ENCODE assay signal across 23 cellular contexts in the genomic region with DNA sequence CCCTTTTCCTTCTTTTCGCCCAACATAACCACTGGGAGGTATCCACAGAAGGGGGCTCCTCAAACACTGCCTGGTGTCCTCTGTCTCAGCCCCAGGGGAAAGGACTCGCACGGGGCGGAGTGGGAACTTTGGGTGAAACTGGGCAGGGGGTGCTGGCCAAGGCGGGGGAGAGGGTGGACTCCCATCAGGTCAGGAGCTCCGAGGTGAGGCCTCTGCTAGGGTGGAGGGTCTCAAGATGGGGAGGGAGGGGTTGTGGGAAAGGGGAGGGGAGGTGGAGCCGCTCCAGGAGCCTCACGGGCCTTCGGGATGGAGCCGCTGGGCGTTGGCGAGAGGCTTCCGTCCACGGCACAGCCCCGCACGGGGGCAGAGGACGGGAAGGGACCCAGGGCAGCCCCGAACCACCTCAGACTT. TPM values are rescaled to one million over a fixed set of nuclear protein-coding genes. Genes with fewer than 3 reads are reported as not detected.
DNase-seq lines count a peak whose midpoint lies in the region; ATAC-seq, FAIRE-seq and TF ChIP-seq lines count a peak whose summit lies in the region.
"Had no signal": no experiment of that assay in that cellular context is flagged by ENCODE, and none has a peak within 500 bp of the region (broad histone marks: within the 10 kb centered on the region; RNA-seq: fewer than 3 reads in every experiment).

No MANE protein-coding gene starts in this region.

- peak overlapping the region; percentile 97 to 100 for H2BK12ac ChIP-seq in mesenchymal stem cell (ENCODE audit: low read length in 2 of 2)

- H3K4me3 ChIP-seq in K562, result no peak overlapping the region
- no peak overlapping the region for H3K4me3 ChIP-seq in mesenchymal stem cell (ENCODE audit: insufficient read depth in 1 of 2, low read depth in 1 of 2, low read length in 2 of 2)
- H3K4me3 ChIP-seq in thyroid gland (replicated peaks in 1 of 3), result no peak overlapping the region
- H3K4me3 ChIP-seq: lung, MG63, SJCRH30, upper lobe of left lung had no signal

- H4K8ac ChIP-seq in mesenchymal stem cell (ENCODE audit: low read length), result peak overlapping the region; percentile 83

- peaks cover 3% of the 10 kb centered on the region for H3K27me3 Mint-ChIP-seq in activated naive CD8-positive, alpha-beta T cell treated with anti-CD3 and anti-CD28 coated beads, Interleukin-2, amount 10 ng/mL, durations not matched to agents 7 days and 5 days
- H3K27me3 Mint-ChIP-seq in activated naive CD8-positive, alpha-beta T cell treated with anti-CD3 and anti-CD28 coated beads for 36 hours, result no peaks in the 10 kb centered on the region
- H3K27me3 Mint-ChIP-seq: activated CD8-positive, alpha-beta memory T cell treated with anti-CD3 and anti-CD28 coated beads, Interleukin-2, amount 10 ng/mL, durations not matched to agents 7 days and 5 days had no signal

- H3K9me1 ChIP-seq in K562 (ENCODE audit: control insufficient read depth, insufficient read depth, low read length), result no peaks in the 10 kb centered on the region

- no TSS peak for BruUV-seq in K562 (replicated peaks; lab: Mats Ljungman, UMichigan)

- CTCF ChIA-PET in K562 (lab: Yijun Ruan, JAX; ENCODE audit: low intra/inter-chr PET ratio), result no interaction called here

- no peak overlapping the region for H3K23ac ChIP-seq in mesenchymal stem cell (ENCODE audit: low read length in 2 of 2)

- H3K4me1 ChIP-seq in K562 (replicated peaks in 1 of 2; ENCODE audit: control insufficient read depth in 2 of 2, insufficient read depth in 2 of 2, low read length in 2 of 2), result peaks cover 0 to 37% of the 10 kb centered on the region in 2 experiments; a peak in 1 of 5 replicates
- H3K4me1 ChIP-seq in mesenchymal stem cell (ENCODE audit: control insufficient read depth, insufficient read depth, low read depth, low read length), result peaks cover 74% of the 10 kb centered on the region
- H3K4me1 ChIP-seq in thyroid gland, result peaks cover 22 to 48% of the 10 kb centered on the region in 2 donors

- H3K9ac ChIP-seq in K562 (ENCODE audit: insufficient read depth in 1 of 2, low read depth in 2 of 2, low read length in 2 of 2) (no peak overlapping the region), mesenchymal stem cell (ENCODE audit: low read length) (no peak overlapping the region)

- peak overlapping the region; percentile 95 for H2BK120ac ChIP-seq in mesenchymal stem cell (ENCODE audit: low read depth, low read length)

- FAIRE-seq in K562 (lab: Jason Lieb, UNC), result no peak
- FAIRE-seq: A204.1, GM19239 had no signal

- H3K27me3 ChIP-seq in K562 (ENCODE audit: control insufficient read depth in 2 of 2, insufficient read depth in 2 of 2, low read length in 2 of 2) (peaks cover 67 to 81% of the 10 kb centered on the region in 2 experiments), mesenchymal stem cell (ENCODE audit: control insufficient read depth in 1 of 2, insufficient read depth in 1 of 2, low read length in 2 of 2) (peaks cover 0 to 14% of the 10 kb centered on the region in 2 experiments), thyroid gland (no peaks in the 10 kb centered on the region)
- H3K27me3 ChIP-seq: MG63, SJCRH30, upper lobe of left lung had no signal

- H3K18ac ChIP-seq in mesenchymal stem cell (ENCODE audit: low read depth in 1 of 2, low read length in 2 of 2), result peak overlapping the region; percentile 60 to 97

- H3K79me2 ChIP-seq in K562 (ENCODE audit: control insufficient read depth, insufficient read depth, low read length), result no peaks in the 10 kb centered on the region

- peak overlapping the region; percentile 93 to 98 for H3K4ac ChIP-seq in mesenchymal stem cell (ENCODE audit: low read depth in 1 of 2, low read length in 2 of 2)

- intact Hi-C loops in K562 (cut with micrococcal nuclease), result no loop called here
- intact Hi-C loops in thyroid gland (cut with DNase I), result loop anchor here (10.0 kb wide), 1 partner anchor 94 kb away; no protein-coding TSS in a partner anchor

- H3K36me3 ChIP-seq in K562 (ENCODE audit: control insufficient read depth, insufficient read depth, low read length) (no peaks in the 10 kb centered on the region), mesenchymal stem cell (ENCODE audit: control insufficient read depth in 1 of 2, insufficient read depth in 2 of 2, low read depth in 1 of 2, low read length in 2 of 2) (peaks cover 0 to 10% of the 10 kb centered on the region in 2 experiments), thyroid gland (no peaks in the 10 kb centered on the region)
- H3K36me3 ChIP-seq: MG63, SJCRH30, upper lobe of left lung had no signal

- H3K36me3 Mint-ChIP-seq in activated naive CD8-positive, alpha-beta T cell treated with anti-CD3 and anti-CD28 coated beads, Interleukin-2, amount 10 ng/mL, durations not matched to agents 7 days and 5 days, result no peaks in the 10 kb centered on the region
- no peaks in the 10 kb centered on the region for H3K36me3 Mint-ChIP-seq in activated naive CD8-positive, alpha-beta T cell treated with anti-CD3 and anti-CD28 coated beads for 36 hours
- H3K36me3 Mint-ChIP-seq: activated CD8-positive, alpha-beta memory T cell treated with anti-CD3 and anti-CD28 coated beads, Interleukin-2, amount 10 ng/mL, durations not matched to agents 7 days and 5 days; CD4-positive, alpha-beta memory T cell; natural killer cell had no signal

- H3K4me2 ChIP-seq in K562 (ENCODE audit: insufficient read depth, low read length) (no peak overlapping the region), mesenchymal stem cell (ENCODE audit: low read length, poor library complexity, severe bottlenecking) (no peak overlapping the region)

- TF ChIP-seq POLR2A in K562 (conservative IDR thresholded peaks at IDR 0.05) (no peak), thyroid gland (IDR thresholded peaks at IDR 0.05) (no peak)

- peak overlapping the region; percentile 95 for H4K91ac ChIP-seq in mesenchymal stem cell (ENCODE audit: low read length)

- H3K9me3 Mint-ChIP-seq in activated naive CD8-positive, alpha-beta T cell treated with anti-CD3 and anti-CD28 coated beads, Interleukin-2, amount 10 ng/mL, durations not matched to agents 7 days and 5 days, result no peaks in the 10 kb centered on the region
- no peaks in the 10 kb centered on the region for H3K9me3 Mint-ChIP-seq in activated naive CD8-positive, alpha-beta T cell treated with anti-CD3 and anti-CD28 coated beads for 36 hours
- H3K9me3 Mint-ChIP-seq: CD4-positive, alpha-beta memory T cell; natural killer cell had no signal

- no peak for TF ChIP-seq EP300 in K562 (IDR thresholded peaks at IDR 0.05; ENCODE audit: low read length)

- H3K9me3 ChIP-seq in K562 (replicated peaks; ENCODE audit: control insufficient read depth, insufficient read depth, low read depth, low read length) (0 out of 2 replicates have a peak, but pooled peaks cover 2% of the 10 kb centered on the region), mesenchymal stem cell (ENCODE audit: control insufficient read depth, low read length) (no peaks in the 10 kb centered on the region), thyroid gland (no peaks in the 10 kb centered on the region)
- H3K9me3 ChIP-seq: MG63, SJCRH30, upper lobe of left lung had no signal

- no peak for ATAC-seq in activated naive CD8-positive, alpha-beta T cell treated with anti-CD3 and anti-CD28 coated beads, Interleukin-2, amount 10 ng/mL, durations not matched to agents 7 days and 5 days (ENCODE audit: low read depth)
- ATAC-seq in K562 (no peak), GM19035 (IDR thresholded peaks at IDR 0.05; ENCODE audit: unreplicated experiment) (no peak)
- ATAC-seq: activated CD8-positive, alpha-beta memory T cell treated with anti-CD3 and anti-CD28 coated beads, Interleukin-2, amount 10 ng/mL, durations not matched to agents 7 days and 5 days; natural killer cell had no signal

- DNase-seq in activated naive CD8-positive, alpha-beta T cell treated with anti-CD3 and anti-CD28 coated beads, Interleukin-2, amount 10 ng/mL, durations not matched to agents 7 days and 5 days, result peak; percentile 22
- no peak for DNase-seq in activated naive CD8-positive, alpha-beta T cell treated with anti-CD3 and anti-CD28 coated beads for 36 hours
- DNase-seq in K562 (ENCODE audit: extremely low read depth in 1 of 4, low spot score in 3 of 4), result no peak
- no peak for DNase-seq in mesenchymal stem cell
- no peak for DNase-seq in thyroid gland
- DNase-seq in NCI-H1105 (lab: John Stamatoyannopoulos, UW), result no peak
- no peak for DNase-seq in glomerular visceral epithelial cell (ENCODE audit: extremely low spot score)
- DNase-seq: activated CD4-positive, alpha-beta T cell treated with anti-CD3 and anti-CD28 coated beads for 1 hour; activated CD8-positive, alpha-beta memory T cell treated with anti-CD3 and anti-CD28 coated beads, Interleukin-2, amount 10 ng/mL, durations not matched to agents 7 days and 5 days; activated effector memory CD4-positive, alpha-beta T cell treated with Interleukin-2 at 50 U/mL for 16 hours; CD4-positive, alpha-beta memory T cell; foreskin melanocyte; natural killer cell; NCI-H187; NCI-H510A; stimulated activated naive CD4-positive, alpha-beta T cell treated with Interleukin-2 at 50 U/mL for 16 hours had no signal

- H4K20me1 ChIP-seq in K562 (replicated peaks; ENCODE audit: control insufficient read depth, insufficient read depth, low read length), result peaks cover 50% of the 10 kb centered on the region

- WGBS in K562 (ENCODE audit: insufficient coverage, low coverage, missing lambda C conversion rate), result 13% methylated on average over 16 of the region's 18 CpGs
- WGBS in mesenchymal stem cell, result 95% methylated on average over 18 of the region's 18 CpGs
- WGBS in thyroid gland, 2 donors, result 94 to 97% methylated on average over 18 of the region's 18 CpGs

- H3K4me1 Mint-ChIP-seq in activated naive CD8-positive, alpha-beta T cell treated with anti-CD3 and anti-CD28 coated beads, Interleukin-2, amount 10 ng/mL, durations not matched to agents 7 days and 5 days, result no peaks in the 10 kb centered on the region
- H3K4me1 Mint-ChIP-seq in activated naive CD8-positive, alpha-beta T cell treated with anti-CD3 and anti-CD28 coated beads for 36 hours, result peaks cover 1% of the 10 kb centered on the region
- H3K4me1 Mint-ChIP-seq: activated CD8-positive, alpha-beta memory T cell treated with anti-CD3 and anti-CD28 coated beads, Interleukin-2, amount 10 ng/mL, durations not matched to agents 7 days and 5 days; natural killer cell had no signal

- peak overlapping the region; percentile 98 for H2AK5ac ChIP-seq in mesenchymal stem cell (ENCODE audit: low read length, severe bottlenecking)

- in situ Hi-C loops in K562 (cut with MboI), result no loop called here

- H2BK15ac ChIP-seq in mesenchymal stem cell (ENCODE audit: low read depth, poor library complexity, severe bottlenecking), result peak overlapping the region; percentile 99

- no peak overlapping the region for H3K4me3 Mint-ChIP-seq in activated naive CD8-positive, alpha-beta T cell treated with anti-CD3 and anti-CD28 coated beads, Interleukin-2, amount 10 ng/mL, durations not matched to agents 7 days and 5 days
- no peak overlapping the region for H3K4me3 Mint-ChIP-seq in activated naive CD8-positive, alpha-beta T cell treated with anti-CD3 and anti-CD28 coated beads for 36 hours
- H3K4me3 Mint-ChIP-seq: activated CD8-positive, alpha-beta memory T cell treated with anti-CD3 and anti-CD28 coated beads, Interleukin-2, amount 10 ng/mL, durations not matched to agents 7 days and 5 days; CD4-positive, alpha-beta memory T cell; natural killer cell had no signal

- H3K79me1 ChIP-seq in mesenchymal stem cell (replicated peaks; ENCODE audit: low read length, poor library complexity, severe bottlenecking), result peaks cover 3% of the 10 kb centered on the region

- peak overlapping the region in 1 of 2 experiments; percentile 94 for H3K14ac ChIP-seq in mesenchymal stem cell (ENCODE audit: low read length in 2 of 2)

- H3K27ac Mint-ChIP-seq in activated naive CD8-positive, alpha-beta T cell treated with anti-CD3 and anti-CD28 coated beads, Interleukin-2, amount 10 ng/mL, durations not matched to agents 7 days and 5 days, result no peak overlapping the region
- H3K27ac Mint-ChIP-seq in activated naive CD8-positive, alpha-beta T cell treated with anti-CD3 and anti-CD28 coated beads for 36 hours, result no peak overlapping the region
- H3K27ac Mint-ChIP-seq: activated CD8-positive, alpha-beta memory T cell treated with anti-CD3 and anti-CD28 coated beads, Interleukin-2, amount 10 ng/mL, durations not matched to agents 7 days and 5 days; CD4-positive, alpha-beta memory T cell; natural killer cell had no signal

- no peak overlapping the region for H2AFZ ChIP-seq in K562 (ENCODE audit: low read depth, low read length)
- H2AFZ ChIP-seq in mesenchymal stem cell (ENCODE audit: low read depth, low read length), result no peak overlapping the region

- no peak for TF ChIP-seq RAD21 in K562 (CRISPR knock-in tag; conservative IDR thresholded peaks at IDR 0.05 in 1 of 2, IDR thresholded peaks at IDR 0.05 in 1 of 2)

- TF ChIP-seq CTCF in K562 (IDR thresholded peaks at IDR 0.05 in 2 of 3, conservative IDR thresholded peaks at IDR 0.05 in 1 of 3; ENCODE audit: insufficient read depth in 2 of 3, low read depth in 1 of 3, low read length in 3 of 3), result no peak
- no peak for TF ChIP-seq CTCF in thyroid gland (IDR thresholded peaks at IDR 0.05)

- H2BK5ac ChIP-seq in mesenchymal stem cell (ENCODE audit: low read depth, low read length, poor library complexity, severe bottlenecking), result peak overlapping the region; percentile 98

- POLR2A ChIA-PET in activated naive CD8-positive, alpha-beta T cell treated with anti-CD3 and anti-CD28 coated beads, Interleukin-2, amount 10 ng/mL, durations not matched to agents 7 days and 5 days (lab: Charles Lee), result no interaction called here
- POLR2A ChIA-PET in K562 (lab: Yijun Ruan, JAX), result no interaction called here

- no peak overlapping the region for H3K27ac ChIP-seq in K562 (ENCODE audit: extremely low read depth, low read depth, low read length)
- peak overlapping the region; percentile 96 for H3K27ac ChIP-seq in mesenchymal stem cell (ENCODE audit: low read length, poor library complexity, severe bottlenecking)
- H3K27ac ChIP-seq in thyroid gland, result peak overlapping the region; percentile 81 to 91 (median 85)

RNA-seq across cellular contexts. Expression of a gene that starts 43.2 kb away (rescaled TPM):
- 10 to 100 TPM; 26.0 to 27.0 TPM for total RNA-seq in activated naive CD8-positive, alpha-beta T cell treated with anti-CD3 and anti-CD28 coated beads, Interleukin-2, amount 10 ng/mL, durations not matched to agents 7 days and 5 days
- 10 to 100 TPM; 11.6 to 13.3 TPM for total RNA-seq in activated naive CD8-positive, alpha-beta T cell treated with anti-CD3 and anti-CD28 coated beads for 36 hours
- 120 and 232 TPM in 2 replicates for total RNA-seq in K562 (2011; cell fraction: chromatin; rRNA removed; ENCODE audit: low replicate concordance)
- total RNA-seq in K562 (2011; cell fraction: nucleolus; rRNA removed), result 126 and 138 TPM in 2 replicates
- 113 and 131 TPM in 2 replicates for total RNA-seq in K562 (2011; cell fraction: nucleoplasm; rRNA removed)
- total RNA-seq in K562 (2014; rRNA removed) (11.0 and 16.7 TPM in 2 replicates), K562 (2014; rRNA removed; fragmentation: Illumina TruSeq; extraction: Trizol) (7.6 and 9.2 TPM in 2 replicates), K562 (2015; rRNA removed; fragmentation: Illumina TruSeq; extraction: Trizol) (9.2 and 9.5 TPM in 2 replicates), K562 (2021) (24.2 and 24.6 TPM in 2 replicates), thyroid gland (10 to 100 TPM; 20.2 to 52.2 (median 40.5) TPM)
- polyA plus RNA-seq in K562 (2011; rRNA removed) (15.6 and 25.2 TPM in 2 replicates), K562 (2014; fragmentation: Illumina TruSeq; extraction: Trizol) (18.0 and 21.0 TPM in 2 replicates), K562 (2014; fragmentation: Nextera tagmentation; extraction: Ambion mirVana) (1 to 10 TPM; 1.1 to 2.9 TPM), K562 (2014; rRNA removed) (18.3 and 21.2 TPM in 2 replicates)
- 9.5 and 12.5 TPM in 2 replicates for polyA plus RNA-seq in K562 (2011; cell fraction: cytosol; rRNA removed)
- 152 and 163 TPM in 2 replicates for polyA plus RNA-seq in K562 (2011; cell fraction: nucleus; rRNA removed)
- 16.7 and 35.4 TPM in 2 replicates for polyA plus RNA-seq in K562 (2012)
- 6.4 and 6.5 TPM in 2 replicates for polyA minus RNA-seq in K562 (2011; rRNA and poly(A)+ RNA removed)
- polyA minus RNA-seq in K562 (2011; cell fraction: cytosol; rRNA and poly(A)+ RNA removed), result 3.6 and 8.4 TPM in 2 replicates
- polyA minus RNA-seq in K562 (2011; cell fraction: nucleus; rRNA and poly(A)+ RNA removed), result 33.5 and 49.3 TPM in 2 replicates
- polyA plus RNA-seq in mesenchymal stem cell (2013, experiment 1 of 2), result 75.1 TPM
- 76.3 TPM for polyA plus RNA-seq in mesenchymal stem cell (2013, experiment 2 of 2)
